ENCODE assay signal across 11 cellular contexts in genomic region chr7:127417346-127417745, GRCh38. TPM values are rescaled to one million over a fixed set of nuclear protein-coding genes. Genes with fewer than 3 reads are reported as not detected.
DNase-seq lines count a peak whose midpoint lies in the region; ATAC-seq lines count a peak whose summit lies in the region.
"Had no signal": no experiment of that assay in that cellular context is flagged by ENCODE, and none has a peak within 500 bp of the region (broad histone marks: within the 10 kb centered on the region; RNA-seq: fewer than 3 reads in every experiment).

No MANE protein-coding gene starts in this region.

- CTCF ChIA-PET in activated CD8-positive, alpha-beta memory T cell treated with anti-CD3 and anti-CD28 coated beads, Interleukin-2, amount 10 ng/mL, durations not matched to agents 7 days and 5 days (lab: Charles Lee): interaction anchor here (1.2 to 1.5 kb wide), 2 partner anchors 31 to 70 kb away, joined by 3 to 5 read pairs; no protein-coding TSS in a partner anchor

- H3K4me3 Mint-ChIP-seq in activated CD8-positive, alpha-beta memory T cell treated with anti-CD3 and anti-CD28 coated beads, Interleukin-2, amount 10 ng/mL, durations not matched to agents 7 days and 5 days: peak overlapping the region; percentile 32
- H3K4me3 Mint-ChIP-seq in stimulated activated effector memory CD8-positive, alpha-beta T cell treated with anti-CD3 and anti-CD28 coated beads, Interleukin-12 subunit alpha, Interleukin-12 subunit beta, amount 100 ng/mL, for 72 hours: no peak overlapping the region

- H3K27ac Mint-ChIP-seq in activated CD8-positive, alpha-beta memory T cell treated with anti-CD3 and anti-CD28 coated beads, Interleukin-2, amount 10 ng/mL, durations not matched to agents 7 days and 5 days: peak overlapping the region; percentile 80
- H3K27ac Mint-ChIP-seq in stimulated activated effector memory CD8-positive, alpha-beta T cell treated with anti-CD3 and anti-CD28 coated beads, Interleukin-12 subunit alpha, Interleukin-12 subunit beta, amount 100 ng/mL, for 72 hours: no peak overlapping the region

- ATAC-seq in activated CD8-positive, alpha-beta memory T cell treated with anti-CD3 and anti-CD28 coated beads, Interleukin-2, amount 10 ng/mL, durations not matched to agents 7 days and 5 days: no peak
- ATAC-seq in GM21576 (IDR thresholded peaks at IDR 0.05; ENCODE audit: unreplicated experiment): peak; percentile 82
- peak; percentile 64 for ATAC-seq in HG03196 (IDR thresholded peaks at IDR 0.05; ENCODE audit: unreplicated experiment)
- peak; percentile 36 for ATAC-seq in stimulated activated effector memory CD8-positive, alpha-beta T cell treated with anti-CD3 and anti-CD28 coated beads, Interleukin-12 subunit alpha, Interleukin-12 subunit beta, amount 100 ng/mL, for 72 hours
- ATAC-seq in left ventricle myocardium superior: no peak
- ATAC-seq: HepG2 had no signal

- H3K36me3 Mint-ChIP-seq in activated CD8-positive, alpha-beta memory T cell treated with anti-CD3 and anti-CD28 coated beads, Interleukin-2, amount 10 ng/mL, durations not matched to agents 7 days and 5 days: peaks cover 6% of the 10 kb centered on the region
- H3K36me3 Mint-ChIP-seq in stimulated activated effector memory CD8-positive, alpha-beta T cell treated with anti-CD3 and anti-CD28 coated beads, Interleukin-12 subunit alpha, Interleukin-12 subunit beta, amount 100 ng/mL, for 72 hours: peaks cover 6% of the 10 kb centered on the region

- peaks cover 5% of the 10 kb centered on the region for H3K27me3 Mint-ChIP-seq in activated CD8-positive, alpha-beta memory T cell treated with anti-CD3 and anti-CD28 coated beads, Interleukin-2, amount 10 ng/mL, durations not matched to agents 7 days and 5 days

- peaks cover 55% of the 10 kb centered on the region for H3K4me1 Mint-ChIP-seq in activated CD8-positive, alpha-beta memory T cell treated with anti-CD3 and anti-CD28 coated beads, Interleukin-2, amount 10 ng/mL, durations not matched to agents 7 days and 5 days
- peaks cover 30% of the 10 kb centered on the region for H3K4me1 Mint-ChIP-seq in stimulated activated effector memory CD8-positive, alpha-beta T cell treated with anti-CD3 and anti-CD28 coated beads, Interleukin-12 subunit alpha, Interleukin-12 subunit beta, amount 100 ng/mL, for 72 hours

- intact Hi-C loops in left ventricle myocardium superior (cut with micrococcal nuclease) (no loop called here), posterior vena cava (cut with DNase I) (no loop called here)

- H3K9me3 Mint-ChIP-seq in activated CD8-positive, alpha-beta memory T cell treated with anti-CD3 and anti-CD28 coated beads, Interleukin-2, amount 10 ng/mL, durations not matched to agents 7 days and 5 days (ENCODE audit: low read depth): peaks cover 3% of the 10 kb centered on the region
- no peaks in the 10 kb centered on the region for H3K9me3 Mint-ChIP-seq in stimulated activated effector memory CD8-positive, alpha-beta T cell treated with anti-CD3 and anti-CD28 coated beads, Interleukin-12 subunit alpha, Interleukin-12 subunit beta, amount 100 ng/mL, for 72 hours

- no peak for DNase-seq in activated CD8-positive, alpha-beta memory T cell treated with anti-CD3 and anti-CD28 coated beads, Interleukin-2, amount 10 ng/mL, durations not matched to agents 7 days and 5 days
- DNase-seq in activated CD8-positive, alpha-beta memory T cell treated with anti-CD3 and anti-CD28 coated beads, Interleukin-2, amount 50 U/mL, for 48 hours: no peak
- DNase-seq in stimulated activated effector memory CD8-positive, alpha-beta T cell treated with anti-CD3 and anti-CD28 coated beads, Interleukin-12 subunit alpha, Interleukin-12 subunit beta, amount 100 ng/mL, for 72 hours (ENCODE audit: low spot score in 2 of 2): no peak
- no peak for DNase-seq in left ventricle myocardium superior
- DNase-seq in DMS153 treated with DMSO at 0.1 percent for 48 hours (lab: John Stamatoyannopoulos, UW; ENCODE audit: unreplicated experiment): no peak
- no peak for DNase-seq in posterior vena cava (ENCODE audit: low spot score)
- DNase-seq: activated effector memory CD4-positive, alpha-beta T cell treated with anti-CD3 and anti-CD28 coated beads, Interleukin-2, amount 50 U/mL, for 16 hours; NCI-H446 treated with DMSO at 0.1 percent for 48 hours had no signal

RNA-seq across cellular contexts. Expression of gene ZNF800, which starts 24.8 kb away (rescaled TPM):
- total RNA-seq in activated CD8-positive, alpha-beta memory T cell treated with anti-CD3 and anti-CD28 coated beads, Interleukin-2, amount 10 ng/mL, durations not matched to agents 7 days and 5 days: 10 to 100 TPM; 39.7 to 40.6 TPM
- total RNA-seq in left ventricle myocardium superior (20.8 TPM), posterior vena cava (10 to 100 TPM; 31.3 to 37.2 TPM)

Comparison
In these comparisons a context has a peak if more than half of its experiments do, and no peak if none do; other contexts are left out.
1. ATAC-seq: peak in GM21576 (single experiment), HG03196 (single experiment) and stimulated activated effector memory CD8-positive, alpha-beta T cell treated with anti-CD3 and anti-CD28 coated beads, Interleukin-12 subunit alpha, Interleukin-12 subunit beta, amount 100 ng/mL, for 72 hours (single experiment); none in activated CD8-positive, alpha-beta memory T cell treated with anti-CD3 and anti-CD28 coated beads, Interleukin-2, amount 10 ng/mL, durations not matched to agents 7 days and 5 days (single experiment) and left ventricle myocardium superior (single experiment).